In the genomic region with DNA sequence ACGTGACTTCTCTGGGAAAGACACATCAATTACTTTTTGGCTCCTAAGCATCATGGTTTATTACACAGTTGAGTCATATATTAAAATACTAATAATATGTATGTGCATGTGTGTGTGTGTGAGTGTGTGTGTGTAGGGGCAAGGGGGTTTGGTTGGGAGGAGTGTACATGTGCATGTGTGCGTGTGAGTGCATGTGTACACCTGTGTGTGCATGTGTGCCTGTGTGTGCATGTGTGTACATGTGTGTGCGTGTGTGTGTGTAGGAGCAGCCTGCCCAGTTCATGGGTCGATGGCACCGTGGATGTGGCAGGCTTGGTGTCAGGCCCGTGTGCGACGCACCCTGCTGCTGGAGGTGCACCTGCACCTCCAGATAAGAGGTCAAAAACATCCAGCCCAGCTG, we compare ENCODE assay signal across 29 cellular contexts.
"Had no signal": no experiment of that assay in that cellular context is flagged by ENCODE, and none has a peak within 500 bp of the region (broad histone marks: within the 10 kb centered on the region; RNA-seq: fewer than 3 reads in every experiment).

No MANE protein-coding gene starts in this region.

- H3K27me3 Mint-ChIP-seq: activated CD4-positive, alpha-beta memory T cell treated with anti-CD3 and anti-CD28 coated beads for 36 hours; activated CD4-positive, alpha-beta T cell treated with anti-CD3 and anti-CD28 coated beads, Interleukin-2, amount 10 ng/mL, durations not matched to agents 24 days and 14 days; activated CD8-positive, alpha-beta memory T cell treated with anti-CD3 and anti-CD28 coated beads, Interleukin-2, amount 10 ng/mL, durations not matched to agents 7 days and 5 days; activated naive CD8-positive, alpha-beta T cell had no signal

- H3K4me3 Mint-ChIP-seq: activated CD4-positive, alpha-beta memory T cell treated with anti-CD3 and anti-CD28 coated beads for 36 hours; activated CD4-positive, alpha-beta T cell treated with anti-CD3 and anti-CD28 coated beads for 36 hours; activated CD4-positive, alpha-beta T cell treated with anti-CD3 and anti-CD28 coated beads, Interleukin-2, amount 10 ng/mL, durations not matched to agents 24 days and 14 days; activated CD8-positive, alpha-beta memory T cell treated with anti-CD3 and anti-CD28 coated beads, Interleukin-2, amount 10 ng/mL, durations not matched to agents 7 days and 5 days; activated CD8-positive, alpha-beta T cell treated with anti-CD3 and anti-CD28 coated beads, Interleukin-2, amount 10 ng/mL, durations not matched to agents 7 days and 5 days; activated naive CD8-positive, alpha-beta T cell; activated T-helper 1 cell treated with anti-CD3 and anti-CD28 coated beads, Interleukin-12 subunit alpha, Interleukin-12 subunit beta, Interleukin-2, Interleukin-4 antibody, amounts not matched to agents 30 ng/mL and 10 ng/mL and 1 ng/mL, durations not matched to agents 14 hours and 24 hours and 36 hours; effector memory CD8-positive, alpha-beta T cell had no signal

- H3K9me3 ChIP-seq: body of pancreas, esophagus squamous epithelium, gastroesophageal sphincter had no signal

- H3K27ac Mint-ChIP-seq: activated CD4-positive, alpha-beta memory T cell treated with anti-CD3 and anti-CD28 coated beads for 36 hours; activated CD4-positive, alpha-beta T cell treated with anti-CD3 and anti-CD28 coated beads for 36 hours; activated CD4-positive, alpha-beta T cell treated with anti-CD3 and anti-CD28 coated beads, Interleukin-2, amount 10 ng/mL, durations not matched to agents 24 days and 14 days; activated CD8-positive, alpha-beta memory T cell treated with anti-CD3 and anti-CD28 coated beads, Interleukin-2, amount 10 ng/mL, durations not matched to agents 7 days and 5 days; activated CD8-positive, alpha-beta T cell treated with anti-CD3 and anti-CD28 coated beads, Interleukin-2, amount 10 ng/mL, durations not matched to agents 7 days and 5 days; activated naive CD8-positive, alpha-beta T cell; activated T-helper 1 cell treated with anti-CD3 and anti-CD28 coated beads, Interleukin-12 subunit alpha, Interleukin-12 subunit beta, Interleukin-2, Interleukin-4 antibody, amounts not matched to agents 30 ng/mL and 10 ng/mL and 1 ng/mL, durations not matched to agents 14 hours and 24 hours and 36 hours; activated T-helper 2 cell treated with anti-CD3 and anti-CD28 coated beads, Interferon-gamma antibody, Interleukin-2, Interleukin-4, amounts not matched to agents 10 μg/mL and 5 μg/mL and 100 μg/mL, durations not matched to agents 14 hours and 24 hours and 36 hours; effector memory CD8-positive, alpha-beta T cell had no signal

- ATAC-seq: activated CD4-positive, alpha-beta T cell treated with anti-CD3 and anti-CD28 coated beads for 36 hours; activated CD8-positive, alpha-beta memory T cell treated with anti-CD3 and anti-CD28 coated beads, Interleukin-2, amount 10 ng/mL, durations not matched to agents 7 days and 5 days; activated CD8-positive, alpha-beta T cell treated with anti-CD3 and anti-CD28 coated beads, Interleukin-2, amount 10 ng/mL, durations not matched to agents 7 days and 5 days; body of pancreas; effector memory CD8-positive, alpha-beta T cell; gastroesophageal sphincter had no signal

- FAIRE-seq: colon had no signal

- H3K4me1 ChIP-seq: body of pancreas, esophagus squamous epithelium, gastroesophageal sphincter had no signal

- H3K36me3 Mint-ChIP-seq: activated CD4-positive, alpha-beta memory T cell treated with anti-CD3 and anti-CD28 coated beads for 36 hours; activated naive CD8-positive, alpha-beta T cell had no signal

- H3K27ac ChIP-seq: body of pancreas, esophagus squamous epithelium, gastroesophageal sphincter had no signal

- H3K4me3 ChIP-seq: body of pancreas, esophagus squamous epithelium, gastroesophageal sphincter had no signal

- H3K36me3 ChIP-seq: esophagus squamous epithelium, gastroesophageal sphincter had no signal

- H3K27me3 ChIP-seq: body of pancreas, esophagus squamous epithelium had no signal

- DNase-seq: activated CD4-positive, alpha-beta memory T cell treated with anti-CD3 and anti-CD28 coated beads for 36 hours; activated CD4-positive, alpha-beta T cell treated with anti-CD3 and anti-CD28 coated beads for 36 hours; activated CD4-positive, alpha-beta T cell treated with anti-CD3 and anti-CD28 coated beads, Interleukin-2, amount 10 ng/mL, durations not matched to agents 24 days and 14 days; activated CD4-positive, CD25-positive, alpha-beta regulatory T cell; activated CD4-positive, CD25-positive, alpha-beta regulatory T cell treated with anti-CD3 and anti-CD28 coated beads, Interleukin-2, amount 50 U/mL, for 72 hours; activated CD8-positive, alpha-beta memory T cell treated with anti-CD3 and anti-CD28 coated beads, Interleukin-2, amount 10 ng/mL, durations not matched to agents 7 days and 5 days; activated CD8-positive, alpha-beta memory T cell treated with anti-CD3 and anti-CD28 coated beads, Interleukin-2, amount 50 U/mL, for 4 hours; activated CD8-positive, alpha-beta T cell treated with anti-CD3 and anti-CD28 coated beads, Interleukin-2, amount 10 ng/mL, durations not matched to agents 7 days and 5 days; activated effector memory CD4-positive, alpha-beta T cell treated with anti-CD3 and anti-CD28 coated beads, Interleukin-2, amount 50 U/mL, for 16 hours; activated naive CD4-positive, alpha-beta T cell treated with anti-CD3 and anti-CD28 coated beads, Interleukin-2, amount 50 U/mL, for 16 hours; activated T-cell treated with anti-CD3 and anti-CD28 coated beads, Interleukin-2, amount 50 U/mL, for 1 hour; activated T-cell treated with anti-CD3 and anti-CD28 coated beads, Interleukin-2, amount 50 U/mL, for 48 hours; amniotic stem cell; anterior cingulate cortex; body of pancreas; caudate nucleus; cortex of kidney; dermis blood vessel endothelial cell; effector CD4-positive, alpha-beta T cell; effector memory CD8-positive, alpha-beta T cell; erythroblast; esophagus squamous epithelium; foreskin melanocyte; T-helper 2 cell had no signal

- H3K9me3 Mint-ChIP-seq: activated CD4-positive, alpha-beta memory T cell treated with anti-CD3 and anti-CD28 coated beads for 36 hours had no signal
